In genomic region chr3:138329127-138329983, GRCh38 we compare ENCODE assay signal across 8 cellular contexts. TPM values are rescaled to one million over a fixed set of nuclear protein-coding genes. Genes with fewer than 3 reads are reported as not detected.
DNase-seq lines count a peak whose midpoint lies in the region; ATAC-seq, FAIRE-seq and TF ChIP-seq lines count a peak whose summit lies in the region.

A gene with protein sequence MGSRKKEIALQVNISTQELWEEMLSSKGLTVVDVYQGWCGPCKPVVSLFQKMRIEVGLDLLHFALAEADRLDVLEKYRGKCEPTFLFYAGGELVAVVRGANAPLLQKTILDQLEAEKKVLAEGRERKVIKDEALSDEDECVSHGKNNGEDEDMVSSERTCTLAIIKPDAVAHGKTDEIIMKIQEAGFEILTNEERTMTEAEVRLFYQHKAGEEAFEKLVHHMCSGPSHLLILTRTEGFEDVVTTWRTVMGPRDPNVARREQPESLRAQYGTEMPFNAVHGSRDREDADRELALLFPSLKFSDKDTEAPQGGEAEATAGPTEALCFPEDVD (minus strand): TSS chr3:138329851. CDS start chr3:138329335, 516 bp downstream.

- CTCF ChIA-PET in HepG2 (lab: Yijun Ruan, JAX; ENCODE audit: low intra/inter-chr PET ratio, low total read pairs): no interaction called here

- no peaks in the 10 kb centered on the region for H3K36me3 ChIP-seq in HepG2 (replicated peaks in 1 of 2; ENCODE audit: control insufficient read depth in 1 of 2, insufficient read depth in 2 of 2, low read length in 2 of 2)

- no peaks in the 10 kb centered on the region for H4K20me1 ChIP-seq in HepG2 (ENCODE audit: insufficient read depth, low read length)

- TF ChIP-seq POLR2A in HepG2 (IDR thresholded peaks at IDR 0.05; ENCODE audit: insufficient read depth in 1 of 2, low read depth in 2 of 2, low read length in 2 of 2): no peak

- peak within 1 kb of the TSS; percentile 89 for H3K4me2 ChIP-seq in HepG2 (ENCODE audit: low read depth, low read length)

- H3K27me3 ChIP-seq in HepG2 (ENCODE audit: control insufficient read depth in 1 of 2, insufficient read depth in 2 of 2, low read length in 2 of 2): no peaks in the 10 kb centered on the region

- peak within 1 kb of the TSS; percentile 27; the same call in 1 of the 2 replicates for H3K9ac ChIP-seq in HepG2 (ENCODE audit: insufficient read depth, low read depth, low read length)

- WGBS in HepG2 (ENCODE audit: low lambda C conversion rate): under 1% methylated on average over 24 of the region's 62 CpGs

- ATAC-seq in GM19324 (IDR thresholded peaks at IDR 0.05; ENCODE audit: low FRiP score, unreplicated experiment) (peak; percentile 72), HG03460 (IDR thresholded peaks at IDR 0.05; ENCODE audit: unreplicated experiment) (peak; percentile 76), HepG2 (peak; percentile 97)

- POLR2A ChIA-PET in HepG2 (lab: Yijun Ruan, JAX): interaction anchor here (0.9 kb wide), 1 partner anchor 18 kb away, joined by 3 read pairs; no protein-coding TSS in a partner anchor

- no peak for TF ChIP-seq EP300 in HepG2 (IDR thresholded peaks at IDR 0.05; ENCODE audit: low read depth in 2 of 2, low read length in 2 of 2)
- TF ChIP-seq EP300 in HepG2 (CRISPR knock-in tag; IDR thresholded peaks at IDR 0.05; ENCODE audit: borderline replicate concordance): no peak

- DNase-seq in AG20443 (ENCODE audit: low spot score) (peak; percentile 91), NCI-H526 treated with DMSO at 0.1 percent for 48 hours (lab: John Stamatoyannopoulos, UW) (peak; percentile 89), dermis microvascular lymphatic vessel endothelial cell (ENCODE audit: low read depth in 2 of 2) (peak; percentile 74 to 86), HepG2 (ENCODE audit: low spot score) (peak; percentile 87)
- DNase-seq in activated CD4-positive, alpha-beta T cell treated with anti-CD3 and anti-CD28 coated beads, Interleukin-2, amount 50 U/mL, for 4 hours: peak; percentile 80 to 85
- peak; percentile 73 to 81 for DNase-seq in stimulated activated CD4-positive, alpha-beta T cell treated with anti-CD3 and anti-CD28 coated beads, Interleukin-2, amount 100 ng/mL, for 48 hours

- H3K79me2 ChIP-seq in HepG2 (ENCODE audit: insufficient read depth, low read length): no peaks in the 10 kb centered on the region

- peak within 1 kb of the TSS; percentile 60 to 71 (median 64) for H3K4me3 ChIP-seq in HepG2 (replicated peaks in 1 of 3; ENCODE audit: insufficient read depth in 1 of 3, low read depth in 2 of 3, low read length in 3 of 3)

- intact Hi-C loops in HepG2 (cut with micrococcal nuclease; ENCODE audit: unreplicated experiment): loop anchor here (1.0 to 5.0 kb wide), 3 partner anchors 62 to 261 kb away; no protein-coding TSS in a partner anchor

- TF ChIP-seq CTCF in HepG2 (CRISPR knock-in tag; IDR thresholded peaks at IDR 0.05): peak; percentile 77

- TF ChIP-seq RAD21 in HepG2 (CRISPR knock-in tag; IDR thresholded peaks at IDR 0.05): 0 out of 2 replicates have a peak, but pooled peaks have one; percentile 17

- H3K9me3 ChIP-seq in HepG2 (ENCODE audit: low read length): no peaks in the 10 kb centered on the region

- peaks cover 14% of the 10 kb centered on the region for H3K4me1 ChIP-seq in HepG2 (ENCODE audit: insufficient read depth, low read length)

- peak; percentile 60 for FAIRE-seq in HepG2 (lab: Jason Lieb, UNC)

- peak within 1 kb of the TSS; percentile 3 for H2AFZ ChIP-seq in HepG2 (ENCODE audit: low read length)

- H3K27ac ChIP-seq in HepG2 (ENCODE audit: extremely low read length, insufficient read depth, low read length): no peak within 1 kb of the TSS

- BruUV-seq in HepG2 (replicated peaks; lab: Mats Ljungman, UMichigan): no TSS peak

- in situ Hi-C loops in HepG2 (cut with HindIII; ENCODE audit: extremely low pct_ligation_motif_present, low pct_unique_long_range_greater_than_20kb): loop anchor here (10.0 kb wide), 1 partner anchor 145 kb away; the partner anchor contains the start of gene ARMC8

TF ChIP-seq in HepG2, 621 proteins besides CTCF, POLR2A, EP300 and RAD21 (continues in another document):
- TF ChIP-seq HOXA5 (CRISPR knock-in tag; IDR thresholded peaks at IDR 0.05): peak; percentile 77; the same call in 1 of the 2 replicates
- TF ChIP-seq, protein P1, sequence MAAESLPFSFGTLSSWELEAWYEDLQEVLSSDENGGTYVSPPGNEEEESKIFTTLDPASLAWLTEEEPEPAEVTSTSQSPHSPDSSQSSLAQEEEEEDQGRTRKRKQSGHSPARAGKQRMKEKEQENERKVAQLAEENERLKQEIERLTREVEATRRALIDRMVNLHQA (CRISPR knock-in tag; IDR thresholded peaks at IDR 0.05): no peak
- no peak for TF ChIP-seq IKZF4 (CRISPR knock-in tag; IDR thresholded peaks at IDR 0.05; ENCODE audit: borderline replicate concordance, low read depth, not compliant biosample characterization)
- no peak for TF ChIP-seq NFKBIZ (CRISPR knock-in tag; IDR thresholded peaks at IDR 0.05)
- TF ChIP-seq ZNF350 (CRISPR knock-in tag; IDR thresholded peaks at IDR 0.05; ENCODE audit: borderline replicate concordance, low read depth): peak; percentile 49; the same call in 1 of the 2 replicates
- TF ChIP-seq NFAT5 (CRISPR knock-in tag; IDR thresholded peaks at IDR 0.05): no peak
- no peak for TF ChIP-seq ZBTB37 (CRISPR knock-in tag; IDR thresholded peaks at IDR 0.05)
- TF ChIP-seq NCOA5 (CRISPR knock-in tag; IDR thresholded peaks at IDR 0.05): no peak

RNA-seq across cellular contexts. Expression of the gene that starts here (rescaled TPM):
- total RNA-seq in dermis microvascular lymphatic vessel endothelial cell (0.13 TPM in 1 of 2 replicates, not detected in the other), HepG2 (2016; rRNA removed; fragmentation: Illumina TruSeq; extraction: Trizol) (not detected in 2 replicates)
- total RNA-seq in HepG2 (2016; cell fraction: cytosol; rRNA removed; fragmentation: Illumina TruSeq; extraction: Trizol; ENCODE audit: low read depth): not detected in 2 replicates
- total RNA-seq in HepG2 (2016; cell fraction: insoluble cytoplasmic fraction; rRNA removed; fragmentation: Illumina TruSeq; extraction: Trizol): not detected in 2 replicates
- 0.28 TPM in 1 of 2 replicates, not detected in the other for total RNA-seq in HepG2 (2016; cell fraction: membrane; rRNA removed; fragmentation: Illumina TruSeq; extraction: Trizol)
- not detected in 2 replicates for total RNA-seq in HepG2 (2016; cell fraction: nucleus; rRNA removed; fragmentation: Illumina TruSeq; extraction: Trizol)
- not detected in 2 replicates for polyA plus RNA-seq in HepG2 (2011; rRNA removed)
- polyA plus RNA-seq in HepG2 (2011; cell fraction: cytosol; rRNA removed): not detected in 2 replicates
- not detected in 2 replicates for polyA plus RNA-seq in HepG2 (2011; cell fraction: nucleus; rRNA removed)
- polyA plus RNA-seq in HepG2 (2012): 0.37 and 0.50 TPM in 2 replicates
- polyA plus RNA-seq in HepG2 (2016; cell fraction: cytosol; fragmentation: Illumina TruSeq; extraction: Trizol; ENCODE audit: low read depth): not detected in 2 replicates
- polyA plus RNA-seq in HepG2 (2016; cell fraction: insoluble cytoplasmic fraction; fragmentation: Illumina TruSeq; extraction: Trizol; ENCODE audit: low read depth): not detected in 2 replicates
- not detected in 2 replicates for polyA plus RNA-seq in HepG2 (2016; cell fraction: membrane; fragmentation: Illumina TruSeq; extraction: Trizol; ENCODE audit: low read depth)
- polyA plus RNA-seq in HepG2 (2016; cell fraction: nucleus; fragmentation: Illumina TruSeq; extraction: Trizol; ENCODE audit: insufficient read depth, low read depth): not detected in 2 replicates
- polyA minus RNA-seq in HepG2 (2011; rRNA and poly(A)+ RNA removed; ENCODE audit: low replicate concordance): not detected in 2 replicates
- not detected in 2 replicates for polyA minus RNA-seq in HepG2 (2011; cell fraction: cytosol; rRNA and poly(A)+ RNA removed)
- 0.26 and 0.37 TPM in 2 replicates for polyA minus RNA-seq in HepG2 (2011; cell fraction: nucleus; rRNA and poly(A)+ RNA removed)

Comparison
In these comparisons a context has a peak if more than half of its experiments do, and no peak if none do; other contexts are left out.
1. Peak in DNase-seq in dermis microvascular lymphatic vessel endothelial cell; RNA of the gene not detected or under 1 TPM.
2. Peak in DNase-seq, ATAC-seq, H3K4me3 ChIP-seq, H3K9ac ChIP-seq and H3K4me2 ChIP-seq in HepG2; RNA of the gene not detected or under 1 TPM.